Comparison of ENCODE assay signal across 8 cellular contexts in the genomic region with DNA sequence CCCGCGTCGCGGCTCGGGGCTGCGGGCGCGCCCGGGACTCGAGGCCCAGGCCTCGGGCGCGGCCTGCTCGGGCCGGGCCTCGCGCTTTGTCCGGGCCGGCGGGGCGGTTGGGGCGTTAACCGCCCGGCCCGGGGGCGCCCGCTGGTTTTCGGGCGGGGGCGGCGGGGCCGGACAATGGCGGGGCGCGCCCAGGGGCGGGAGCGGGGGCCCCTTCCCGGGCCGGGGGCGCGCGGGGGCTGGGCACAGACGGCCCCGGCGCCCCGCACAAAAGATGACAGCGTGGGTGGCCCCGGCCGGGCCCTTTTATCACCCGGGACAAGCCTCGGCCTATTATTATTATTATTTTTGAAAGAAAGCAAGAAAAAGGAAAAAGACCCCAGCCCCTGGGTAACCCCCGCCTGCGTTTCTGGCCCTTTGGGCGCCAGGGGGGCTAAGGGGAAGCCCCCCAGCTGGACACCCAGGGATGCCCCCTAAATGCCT. TPM values are rescaled to one million over a fixed set of nuclear protein-coding genes. Genes with fewer than 3 reads are reported as not detected.
DNase-seq lines count a peak whose midpoint lies in the region; ATAC-seq and TF ChIP-seq lines count a peak whose summit lies in the region.

No MANE protein-coding gene starts in this region.

- peaks cover 10% of the 10 kb centered on the region for H3K27me3 Mint-ChIP-seq in brain

- TF ChIP-seq CTCF in AG09309 (IDR thresholded peaks at IDR 0.05; ENCODE audit: control insufficient read depth, insufficient read depth, low read depth, low read length, missing control alignments) (no peak), brain (conservative IDR thresholded peaks at IDR 0.05) (no peak)

- peak overlapping the region; percentile 90 to 98 (median 97) for H3K27ac Mint-ChIP-seq in brain

- H3K9me3 Mint-ChIP-seq in brain, result peaks cover 0 to 2% (median 2%) of the 10 kb centered on the region in 5 experiments

- H3K36me3 Mint-ChIP-seq in brain, result peaks cover 9% of the 10 kb centered on the region

- no peaks in the 10 kb centered on the region for H3K36me3 ChIP-seq in mucosa of stomach (ENCODE audit: control insufficient read depth, insufficient read depth, low read length)

- no peak for DNase-seq in AG09309 (ENCODE audit: low read depth)
- no peak for DNase-seq in inferior parietal cortex (ENCODE audit: extremely low spot score)
- no peak for DNase-seq in UCSD-AML1 (lab: John Stamatoyannopoulos, UW; ENCODE audit: unreplicated experiment)
- DNase-seq in central memory CD4-positive, alpha-beta T cell, result no peak
- DNase-seq in activated CD4-positive, alpha-beta T cell treated with anti-CD3 and anti-CD28 coated beads, Interleukin-2, amount 50 U/mL, for 4 hours, result no peak

- H3K4me3 ChIP-seq in AG09309 (ENCODE audit: control insufficient read depth, low read depth, low read length), result peak overlapping the region; percentile 76
- H3K4me3 ChIP-seq in mucosa of stomach (ENCODE audit: low read length), result peak overlapping the region; percentile 77

- peak; percentile 11 for ATAC-seq in HG02588 (IDR thresholded peaks at IDR 0.05; ENCODE audit: unreplicated experiment)

- H3K27me3 ChIP-seq in mucosa of stomach (ENCODE audit: control insufficient read depth, insufficient read depth, low read length), result no peaks in the 10 kb centered on the region

- peaks cover 37% of the 10 kb centered on the region for H3K4me1 ChIP-seq in mucosa of stomach (ENCODE audit: control insufficient read depth, insufficient read depth, low read length)

- H3K4me3 Mint-ChIP-seq in brain, result peak overlapping the region; percentile 87 to 100 (median 98)

- peaks cover 71% of the 10 kb centered on the region for H3K4me1 Mint-ChIP-seq in brain

- no peaks in the 10 kb centered on the region for H3K9me3 ChIP-seq in mucosa of stomach (ENCODE audit: control insufficient read depth, low read length)

- H3K9ac ChIP-seq in mucosa of stomach (ENCODE audit: low read length), result peak overlapping the region; percentile 76

RNA-seq across cellular contexts. Expression of a gene that starts 0.4 kb away (rescaled TPM):
- polyA plus RNA-seq in brain (ENCODE audit: insufficient read depth, low read depth, low replicate concordance), result 41.0 TPM
